ENCODE assay signal across 9 cellular contexts in genomic region chr6:142566628-142567396, GRCh38.
A peak's percentile ranks its signal among the peaks of the same experiment; 100 is the strongest.
DNase-seq lines count a peak whose midpoint lies in the region; ATAC-seq and TF ChIP-seq lines count a peak whose summit lies in the region.
"Had no signal": no experiment of that assay in that cellular context is flagged by ENCODE, and none has a peak within 500 bp of the region (broad histone marks: within the 10 kb centered on the region; RNA-seq: fewer than 3 reads in every experiment).

No MANE protein-coding gene starts in this region.

- CTCF ChIA-PET in Panc1 (lab: Charles Lee) = interaction anchor here (0.6 to 1.4 kb wide), 4 partner anchors 92 to 861 kb away, joined by 3 to 6 read pairs (median 4); no protein-coding TSS in a partner anchor

- no peak overlapping the region for H2AK5ac ChIP-seq in trophoblast cell (ENCODE audit: low read length)

- in situ Hi-C loops in Panc1 (cut with HindIII; ENCODE audit: low pct_unique_long_range_greater_than_20kb, low sequenced_read_pairs) = no loop called here

- no peak overlapping the region for H3K27ac ChIP-seq in Panc1 (ENCODE audit: low read length)
- H3K27ac ChIP-seq in foreskin keratinocyte = no peak overlapping the region
- no peak overlapping the region for H3K27ac ChIP-seq in trophoblast cell (ENCODE audit: low read depth, low read length)
- H3K27ac ChIP-seq: SJSA1 had no signal

- no peak overlapping the region for H3K4ac ChIP-seq in trophoblast cell (ENCODE audit: low read depth, low read length)

- peaks cover 9% of the 10 kb centered on the region; the same call in 1 of the 2 replicates for H3K27me3 ChIP-seq in Panc1 (ENCODE audit: control insufficient read depth, insufficient read depth, low read length)
- no peaks in the 10 kb centered on the region for H3K27me3 ChIP-seq in foreskin keratinocyte
- H3K27me3 ChIP-seq in trophoblast cell (ENCODE audit: insufficient read depth, low read length) = no peaks in the 10 kb centered on the region
- H3K27me3 ChIP-seq: SJSA1 had no signal

- POLR2A ChIA-PET in Panc1 (lab: Charles Lee) = no interaction called here

- no peak overlapping the region for H3K14ac ChIP-seq in trophoblast cell (ENCODE audit: low read length)

- H3K4me2 ChIP-seq in trophoblast cell (ENCODE audit: low read length) = no peak overlapping the region

- no peak overlapping the region for H4K91ac ChIP-seq in trophoblast cell (ENCODE audit: low read depth, low read length)

- H3K4me1 ChIP-seq in Panc1 (ENCODE audit: control insufficient read depth, insufficient read depth, low read length) = no peaks in the 10 kb centered on the region; the same call in 1 of the 2 replicates
- H3K4me1 ChIP-seq in foreskin keratinocyte = peaks cover 27% of the 10 kb centered on the region
- no peaks in the 10 kb centered on the region for H3K4me1 ChIP-seq in trophoblast cell (ENCODE audit: control insufficient read depth in 1 of 2, insufficient read depth in 2 of 2, low read length in 2 of 2)
- H3K4me1 ChIP-seq: SJSA1 had no signal

- WGBS in trophoblast cell (ENCODE audit: extremely low coverage, insufficient coverage, insufficient read length) = no CpG with 5 or more reads among the region's 10 CpGs

- DNase-seq in CD1c-positive myeloid dendritic cell (ENCODE audit: extremely low spot score) = peak; percentile 66
- peak; percentile 53 for DNase-seq in Panc1 (ENCODE audit: low read depth, low spot score)
- peak; percentile 75 to 76 for DNase-seq in activated T-cell treated with anti-CD3 and anti-CD28 coated beads, Interleukin-2, amount 50 U/mL, for 48 hours
- DNase-seq in foreskin keratinocyte = peak; percentile 37 to 58
- DNase-seq in trophoblast cell = peak; percentile 67 to 91
- no peak for DNase-seq in posterior vena cava (ENCODE audit: low spot score)

- TF ChIP-seq CTCF in Panc1 (IDR thresholded peaks at IDR 0.05) = peak; percentile 96
- peak; percentile 93 for TF ChIP-seq CTCF in foreskin keratinocyte (conservative IDR thresholded peaks at IDR 0.05)

- H3K36me3 ChIP-seq in Panc1 (ENCODE audit: control insufficient read depth, insufficient read depth, low read length) = no peaks in the 10 kb centered on the region
- no peaks in the 10 kb centered on the region for H3K36me3 ChIP-seq in trophoblast cell (ENCODE audit: control insufficient read depth in 1 of 2, insufficient read depth in 2 of 2, low read length in 2 of 2)
- H3K36me3 ChIP-seq: SJSA1 had no signal

- H2BK5ac ChIP-seq in trophoblast cell (ENCODE audit: low read depth, low read length, poor library complexity) = no peak overlapping the region

- no peak overlapping the region for H4K8ac ChIP-seq in trophoblast cell (ENCODE audit: low read depth, low read length)

- intact Hi-C loops in Panc1 (cut with micrococcal nuclease; ENCODE audit: unreplicated experiment) = no loop called here
- intact Hi-C loops in posterior vena cava (cut with DNase I) = no loop called here

- no peak overlapping the region for H2AFZ ChIP-seq in trophoblast cell (ENCODE audit: insufficient read depth, low read length, poor library complexity)

- ATAC-seq in GM18909 (IDR thresholded peaks at IDR 0.05; ENCODE audit: poor library complexity, unreplicated experiment) (peak; percentile 74), HG03460 (IDR thresholded peaks at IDR 0.05; ENCODE audit: unreplicated experiment) (peak; percentile 49), Panc1 (peak; percentile 93), foreskin keratinocyte (peak; percentile 59)

- H3K18ac ChIP-seq in trophoblast cell (ENCODE audit: low read length) = no peak overlapping the region

- no TSS peak for BruUV-seq in Panc1 (replicated peaks; lab: Mats Ljungman, UMichigan)

- no peak overlapping the region for H3K23ac ChIP-seq in trophoblast cell (ENCODE audit: low read length)

- no peaks in the 10 kb centered on the region for H3K9me3 ChIP-seq in Panc1 (ENCODE audit: control insufficient read depth, insufficient read depth, low read depth, low read length)
- H3K9me3 ChIP-seq in trophoblast cell (ENCODE audit: insufficient read depth, low read depth, low read length) = no peaks in the 10 kb centered on the region
- H3K9me3 ChIP-seq: SJSA1 had no signal

- no peak overlapping the region for H3K4me3 ChIP-seq in Panc1 (ENCODE audit: low read depth in 2 of 2, low read length in 2 of 2)
- H3K4me3 ChIP-seq in trophoblast cell (ENCODE audit: low read depth, low read length) = no peak overlapping the region
- H3K4me3 ChIP-seq: SJSA1 had no signal

- H2BK120ac ChIP-seq in trophoblast cell (ENCODE audit: insufficient read depth, low read length, poor library complexity) = no peak overlapping the region

- H3K79me1 ChIP-seq in trophoblast cell (ENCODE audit: low read length) = no peaks in the 10 kb centered on the region

- H2BK12ac ChIP-seq in trophoblast cell (ENCODE audit: low read length) = no peak overlapping the region

- H3K9ac ChIP-seq in trophoblast cell (ENCODE audit: low read length) = no peak overlapping the region

- no peaks in the 10 kb centered on the region for H3K79me2 ChIP-seq in trophoblast cell (ENCODE audit: control insufficient read depth, insufficient read depth, low read length, poor library complexity)

- H4K12ac ChIP-seq in trophoblast cell (ENCODE audit: low read depth, low read length) = no peak overlapping the region
